ENCODE assay signal across 24 cellular contexts in genomic region chr5:62572918-62573514, GRCh38. TPM values are rescaled to one million over a fixed set of nuclear protein-coding genes. Genes with fewer than 3 reads are reported as not detected.
A peak's percentile ranks its signal among the peaks of the same experiment; 100 is the strongest.
DNase-seq lines count a peak whose midpoint lies in the region; TF ChIP-seq lines count a peak whose summit lies in the region.
"Had no signal": no experiment of that assay in that cellular context is flagged by ENCODE, and none has a peak within 500 bp of the region (broad histone marks: within the 10 kb centered on the region; RNA-seq: fewer than 3 reads in every experiment).

No MANE protein-coding gene starts in this region.

- no peak overlapping the region for H2BK5ac ChIP-seq in trophoblast cell (ENCODE audit: low read depth, low read length, poor library complexity)

- H2BK120ac ChIP-seq in trophoblast cell (ENCODE audit: insufficient read depth, low read length, poor library complexity), result no peak overlapping the region

- H3K27ac ChIP-seq in trophoblast cell (ENCODE audit: low read depth, low read length), result no peak overlapping the region
- H3K27ac ChIP-seq: BLaER1, HL-60, SJCRH30 had no signal

- no peak overlapping the region for H4K12ac ChIP-seq in trophoblast cell (ENCODE audit: low read depth, low read length)

- H3K4ac ChIP-seq in trophoblast cell (ENCODE audit: low read depth, low read length), result no peak overlapping the region

- peaks cover 4 to 10% of the 10 kb centered on the region in 2 donors for H3K36me3 Mint-ChIP-seq in CD14-positive monocyte
- peaks cover 26% of the 10 kb centered on the region for H3K36me3 Mint-ChIP-seq in T-helper 2 cell treated with Interferon-gamma antibody and Interleukin-4, amounts not matched to agents 5 μg/mL and 100 μg/mL, for 36 hours (ENCODE audit: low read depth)

- intact Hi-C loops in CD14-positive monocyte (cut with micrococcal nuclease), result no loop called here

- H3K4me3 ChIP-seq in mononuclear cell (ENCODE audit: low read length) (peak overlapping the region; percentile 19), trophoblast cell (ENCODE audit: low read depth, low read length) (no peak overlapping the region), foreskin fibroblast (ENCODE audit: low read depth in 1 of 2, low read length in 2 of 2) (no peak overlapping the region)
- H3K4me3 ChIP-seq: BLaER1, SJCRH30 had no signal

- H3K36me3 ChIP-seq in trophoblast cell (ENCODE audit: control insufficient read depth in 1 of 2, insufficient read depth in 2 of 2, low read length in 2 of 2), result peaks cover 0 to 2% of the 10 kb centered on the region in 2 experiments

- H3K9me3 ChIP-seq in mononuclear cell (ENCODE audit: low read depth, low read length) (no peaks in the 10 kb centered on the region), trophoblast cell (ENCODE audit: insufficient read depth, low read depth, low read length) (no peaks in the 10 kb centered on the region)
- H3K9me3 ChIP-seq: SJCRH30 had no signal

- TF ChIP-seq CTCF in CD14-positive monocyte (IDR thresholded peaks at IDR 0.05) (no peak), foreskin fibroblast (IDR thresholded peaks at IDR 0.05; ENCODE audit: low read depth, low read length) (no peak)

- H3K27ac Mint-ChIP-seq in CD14-positive monocyte, result peak overlapping the region; percentile 20 to 81 (median 71)
- no peak overlapping the region for H3K27ac Mint-ChIP-seq in T-helper 2 cell treated with Interferon-gamma antibody and Interleukin-4, amounts not matched to agents 5 μg/mL and 100 μg/mL, for 36 hours
- H3K27ac Mint-ChIP-seq: CD8-positive, alpha-beta T cell had no signal

- no peak overlapping the region for H4K8ac ChIP-seq in trophoblast cell (ENCODE audit: low read depth, low read length)

- no peak overlapping the region for H2AFZ ChIP-seq in trophoblast cell (ENCODE audit: insufficient read depth, low read length, poor library complexity)

- H3K4me1 Mint-ChIP-seq in CD14-positive monocyte, result peaks cover 29% of the 10 kb centered on the region
- peaks cover 30% of the 10 kb centered on the region for H3K4me1 Mint-ChIP-seq in T-helper 2 cell treated with Interferon-gamma antibody and Interleukin-4, amounts not matched to agents 5 μg/mL and 100 μg/mL, for 36 hours (ENCODE audit: low read depth)

- peak overlapping the region; percentile 11 for H4K91ac ChIP-seq in trophoblast cell (ENCODE audit: low read depth, low read length)

- no peak overlapping the region for H3K4me2 ChIP-seq in trophoblast cell (ENCODE audit: low read length)
- H3K4me2 ChIP-seq: BLaER1 had no signal

- DNase-seq in CD14-positive monocyte (ENCODE audit: low spot score), result no peak
- DNase-seq in NCI-H82 (lab: John Stamatoyannopoulos, UW), result peak; percentile 34
- no peak for DNase-seq in trophoblast cell
- DNase-seq in T-helper 2 cell treated with Interferon-gamma antibody and Interleukin-4, amounts not matched to agents 5 μg/mL and 100 μg/mL, for 36 hours (ENCODE audit: low spot score), result no peak
- no peak for DNase-seq in foreskin fibroblast
- no peak for DNase-seq in germinal center (ENCODE audit: low spot score)
- DNase-seq: Caco-2; CD8-positive, alpha-beta T cell; DMS 273 treated with DMSO at 0.1 percent for 48 hours; DMS79 treated with DMSO at 0.1 percent for 48 hours; GF-D8; Kasumi-1; NCI-H1092 treated with DMSO at 0.1 percent for 48 hours; NCI-H1436; NCI-H187; NCI-H2081 treated with DMSO at 0.1 percent for 48 hours; NCI-H2171; NCI-H226; NCI-H510A; NCI-H69; SJCRH30 had no signal

- peaks cover 0 to 5% (median 3%) of the 10 kb centered on the region in 7 donors for H3K9me3 Mint-ChIP-seq in CD14-positive monocyte
- peaks cover 19% of the 10 kb centered on the region for H3K9me3 Mint-ChIP-seq in T-helper 2 cell treated with Interferon-gamma antibody and Interleukin-4, amounts not matched to agents 5 μg/mL and 100 μg/mL, for 36 hours
- H3K9me3 Mint-ChIP-seq: CD8-positive, alpha-beta T cell had no signal

- H3K23ac ChIP-seq in trophoblast cell (ENCODE audit: low read length), result no peak overlapping the region

- H3K27me3 Mint-ChIP-seq in CD14-positive monocyte (ENCODE audit: low read depth in 3 of 3), result peaks cover 0 to 2% (median 0%) of the 10 kb centered on the region in 3 donors
- no peaks in the 10 kb centered on the region for H3K27me3 Mint-ChIP-seq in T-helper 2 cell treated with Interferon-gamma antibody and Interleukin-4, amounts not matched to agents 5 μg/mL and 100 μg/mL, for 36 hours (ENCODE audit: low read depth)

- H3K14ac ChIP-seq in trophoblast cell (ENCODE audit: low read length), result no peak overlapping the region

- H3K18ac ChIP-seq in trophoblast cell (ENCODE audit: low read length), result peak overlapping the region; percentile 59

- no peaks in the 10 kb centered on the region for H3K79me2 ChIP-seq in trophoblast cell (ENCODE audit: control insufficient read depth, insufficient read depth, low read length, poor library complexity)

- peak overlapping the region; percentile 75 to 91 for H3K4me3 Mint-ChIP-seq in CD14-positive monocyte
- H3K4me3 Mint-ChIP-seq in T-helper 2 cell treated with Interferon-gamma antibody and Interleukin-4, amounts not matched to agents 5 μg/mL and 100 μg/mL, for 36 hours, result no peak overlapping the region
- H3K4me3 Mint-ChIP-seq: CD8-positive, alpha-beta T cell had no signal

- 100% methylated on average over 4 of the region's 9 CpGs for WGBS in trophoblast cell (ENCODE audit: extremely low coverage, insufficient coverage, insufficient read length)

- H3K9ac ChIP-seq in trophoblast cell (ENCODE audit: low read length), result no peak overlapping the region
- H3K9ac ChIP-seq: BLaER1 had no signal

- H3K4me1 ChIP-seq in mononuclear cell (ENCODE audit: insufficient read depth, low read length) (no peaks in the 10 kb centered on the region), trophoblast cell (ENCODE audit: control insufficient read depth in 1 of 2, insufficient read depth in 2 of 2, low read length in 2 of 2) (peaks cover 2% of the 10 kb centered on the region in 2 experiments)
- H3K4me1 ChIP-seq: Caco-2, SJCRH30 had no signal

- H2BK12ac ChIP-seq in trophoblast cell (ENCODE audit: low read length), result no peak overlapping the region

- H3K27me3 ChIP-seq in mononuclear cell (ENCODE audit: insufficient read depth, low read length), result no peaks in the 10 kb centered on the region
- H3K27me3 ChIP-seq in trophoblast cell (ENCODE audit: insufficient read depth, low read length), result no peaks in the 10 kb centered on the region
- H3K27me3 ChIP-seq: BLaER1, SJCRH30 had no signal

- peaks cover 2% of the 10 kb centered on the region for H3K79me1 ChIP-seq in trophoblast cell (ENCODE audit: low read length)

- H2AK5ac ChIP-seq in trophoblast cell (ENCODE audit: low read length), result no peak overlapping the region

RNA-seq across cellular contexts. Expression of gene LRRC70, which starts 5.6 kb away (rescaled TPM):
- polyA plus RNA-seq in CD14-positive monocyte, result under 1 TPM in 1 of 2 donors, not detected in 1; 0.23 TPM
- total RNA-seq in mononuclear cell, result 8.6 TPM
- polyA plus RNA-seq in trophoblast cell (2013), result 0.03 and 0.08 TPM in 2 replicates
